1 cellular context compared by ENCODE assay signal in genomic region chr2:165950438-165950837, GRCh38.
TF ChIP-seq lines count a peak whose summit lies in the region.

No MANE protein-coding gene starts in this region.

TF ChIP-seq in HepG2, 621 proteins besides CTCF, POLR2A, EP300 and RAD21 (continued from another document):
- no peak for TF ChIP-seq PRDM10 (CRISPR knock-in tag; IDR thresholded peaks at IDR 0.05; ENCODE audit: low read depth)
- peak; percentile 92 for TF ChIP-seq CEBPB (IDR thresholded peaks at IDR 0.05; ENCODE audit: borderline replicate concordance, low read depth, low read length)
- TF ChIP-seq GFI1 (CRISPR knock-in tag; IDR thresholded peaks at IDR 0.05; ENCODE audit: borderline replicate concordance), result peak; percentile 77; the same call in 1 of the 2 replicates
- peak; percentile 74 for TF ChIP-seq FOXP4 (CRISPR knock-in tag; IDR thresholded peaks at IDR 0.05)
- peak; percentile 36; the same call in 1 of the 2 replicates for TF ChIP-seq ZGPAT (CRISPR knock-in tag; IDR thresholded peaks at IDR 0.05)
- no peak for TF ChIP-seq ZNF484 (CRISPR knock-in tag; IDR thresholded peaks at IDR 0.05; ENCODE audit: borderline replicate concordance, low read depth)
- TF ChIP-seq ZNF605 (CRISPR knock-in tag; IDR thresholded peaks at IDR 0.05), result 0 out of 2 replicates have a peak, but pooled peaks have one; percentile 32
